18 cellular contexts compared by ENCODE assay signal in genomic region chr18:33744032-33744697, GRCh38.
DNase-seq lines count a peak whose midpoint lies in the region; ATAC-seq and TF ChIP-seq lines count a peak whose summit lies in the region.
"Had no signal": no experiment of that assay in that cellular context is flagged by ENCODE, and none has a peak within 500 bp of the region (broad histone marks: within the 10 kb centered on the region; RNA-seq: fewer than 3 reads in every experiment).

No MANE protein-coding gene starts in this region.

- H3K27ac ChIP-seq in 22Rv1, result no peak overlapping the region
- no peak overlapping the region for H3K27ac ChIP-seq in GM23338 (ENCODE audit: low read depth)
- no peak overlapping the region for H3K27ac ChIP-seq in PC-9
- H3K27ac ChIP-seq: ascending aorta, hepatocyte, skin epidermis had no signal

- H2AFZ ChIP-seq in GM23338 (no peak overlapping the region; the same call in 1 of the 2 replicates), PC-9 (no peak overlapping the region)
- H2AFZ ChIP-seq: hepatocyte had no signal

- H3K4me2 ChIP-seq in GM23338 (no peak overlapping the region), PC-9 (no peak overlapping the region)
- H3K4me2 ChIP-seq: hepatocyte had no signal

- H3K27ac Mint-ChIP-seq in GM23338, result no peak overlapping the region; the same call in 1 of the 2 replicates
- H3K27ac Mint-ChIP-seq: activated CD8-positive, alpha-beta memory T cell treated with anti-CD3 and anti-CD28 coated beads, Interleukin-2, amount 10 ng/mL, durations not matched to agents 7 days and 5 days; stimulated activated memory B cell treated with anti-CD40 and anti-IgM and Interleukin-4, amounts not matched to agents 10 μg/mL and 1 μg/mL and 100 μg/mL, for 72 hours had no signal

- H3K4me1 ChIP-seq in GM23338 (ENCODE audit: insufficient read depth) (peaks cover 11% of the 10 kb centered on the region; the same call in 1 of the 2 replicates), PC-9 (replicated peaks; ENCODE audit: insufficient read depth) (no peaks in the 10 kb centered on the region)
- H3K4me1 ChIP-seq: ascending aorta had no signal

- peaks cover 4% of the 10 kb centered on the region for H3K27me3 Mint-ChIP-seq in GM23338 (ENCODE audit: insufficient read depth, low read depth, poor library complexity)
- H3K27me3 Mint-ChIP-seq: activated CD8-positive, alpha-beta memory T cell treated with anti-CD3 and anti-CD28 coated beads, Interleukin-2, amount 10 ng/mL, durations not matched to agents 7 days and 5 days; stimulated activated memory B cell treated with anti-CD40 and anti-IgM and Interleukin-4, amounts not matched to agents 10 μg/mL and 1 μg/mL and 100 μg/mL, for 72 hours had no signal

- ATAC-seq in GM23338, result peak; percentile 38; the same call in 1 of the 3 replicates
- ATAC-seq in HG02973 (IDR thresholded peaks at IDR 0.05; ENCODE audit: unreplicated experiment), result no peak
- ATAC-seq: activated CD8-positive, alpha-beta memory T cell treated with anti-CD3 and anti-CD28 coated beads, Interleukin-2, amount 10 ng/mL, durations not matched to agents 7 days and 5 days; esophagus mucosa; stimulated activated memory B cell treated with anti-CD40 and anti-IgM and Interleukin-4, amounts not matched to agents 10 μg/mL and 1 μg/mL and 100 μg/mL, for 72 hours had no signal

- H3K79me2 ChIP-seq in GM23338 (replicated peaks; ENCODE audit: insufficient read depth) (no peaks in the 10 kb centered on the region), PC-9 (ENCODE audit: low read depth) (no peaks in the 10 kb centered on the region)
- H3K79me2 ChIP-seq: hepatocyte had no signal

- no peaks in the 10 kb centered on the region for H3K36me3 ChIP-seq in GM23338 (ENCODE audit: insufficient read depth)
- no peaks in the 10 kb centered on the region for H3K36me3 ChIP-seq in PC-9 (ENCODE audit: low read depth)

- H3K9me3 Mint-ChIP-seq in GM23338, result no peaks in the 10 kb centered on the region
- H3K9me3 Mint-ChIP-seq: stimulated activated memory B cell treated with anti-CD40 and anti-IgM and Interleukin-4, amounts not matched to agents 10 μg/mL and 1 μg/mL and 100 μg/mL, for 72 hours had no signal

- peaks cover 4% of the 10 kb centered on the region; the same call in 1 of the 2 replicates for H3K9me2 ChIP-seq in GM23338 (ENCODE audit: insufficient read depth)
- no peaks in the 10 kb centered on the region for H3K9me2 ChIP-seq in PC-9 (ENCODE audit: insufficient read depth)

- no peak overlapping the region for H3K4me3 Mint-ChIP-seq in GM23338
- H3K4me3 Mint-ChIP-seq: activated CD8-positive, alpha-beta memory T cell treated with anti-CD3 and anti-CD28 coated beads, Interleukin-2, amount 10 ng/mL, durations not matched to agents 7 days and 5 days; stimulated activated memory B cell treated with anti-CD40 and anti-IgM and Interleukin-4, amounts not matched to agents 10 μg/mL and 1 μg/mL and 100 μg/mL, for 72 hours had no signal

- peaks cover 23% of the 10 kb centered on the region for H3K4me1 Mint-ChIP-seq in GM23338
- H3K4me1 Mint-ChIP-seq: activated CD8-positive, alpha-beta memory T cell treated with anti-CD3 and anti-CD28 coated beads, Interleukin-2, amount 10 ng/mL, durations not matched to agents 7 days and 5 days; stimulated activated memory B cell treated with anti-CD40 and anti-IgM and Interleukin-4, amounts not matched to agents 10 μg/mL and 1 μg/mL and 100 μg/mL, for 72 hours had no signal

- CTCF ChIA-PET in PC-9 (lab: Charles Lee), result no interaction called here

- H3K36me3 Mint-ChIP-seq in GM23338 (ENCODE audit: low read depth), result no peaks in the 10 kb centered on the region
- H3K36me3 Mint-ChIP-seq: activated CD8-positive, alpha-beta memory T cell treated with anti-CD3 and anti-CD28 coated beads, Interleukin-2, amount 10 ng/mL, durations not matched to agents 7 days and 5 days; stimulated activated memory B cell treated with anti-CD40 and anti-IgM and Interleukin-4, amounts not matched to agents 10 μg/mL and 1 μg/mL and 100 μg/mL, for 72 hours had no signal

- POLR2A ChIA-PET in PC-9 (lab: Charles Lee; ENCODE audit: unreplicated experiment), result no interaction called here

- H3K27me3 ChIP-seq in GM23338 (ENCODE audit: insufficient read depth), result no peaks in the 10 kb centered on the region
- no peaks in the 10 kb centered on the region for H3K27me3 ChIP-seq in PC-9 (ENCODE audit: insufficient read depth, low read depth)
- H3K27me3 ChIP-seq: ascending aorta, hepatocyte had no signal

- DNase-seq in GM23338 (ENCODE audit: low spot score) (peak; percentile 29), RPMI8226 (peak; percentile 65), fibroblast of the aortic adventitia (ENCODE audit: low read depth) (no peak), occipital lobe (lab: John Stamatoyannopoulos, UW) (no peak), PC-9 (no peak), NCI-H1694 treated with DMSO at 0.1 percent for 48 hours (lab: John Stamatoyannopoulos, UW) (no peak)
- DNase-seq: activated CD8-positive, alpha-beta memory T cell treated with anti-CD3 and anti-CD28 coated beads, Interleukin-2, amount 10 ng/mL, durations not matched to agents 7 days and 5 days; activated gamma-delta T cell; dermis blood vessel endothelial cell; kidney glomerular epithelial cell; NCI-H82 had no signal

- H3F3A ChIP-seq in GM23338 (replicated peaks; ENCODE audit: low read depth) (no peaks in the 10 kb centered on the region), PC-9 (ENCODE audit: insufficient read depth, low read depth) (no peaks in the 10 kb centered on the region)

- TF ChIP-seq CTCF in 22Rv1 (IDR thresholded peaks at IDR 0.05), result peak; percentile 26
- peak; percentile 35 to 51 for TF ChIP-seq CTCF in GM23338 (conservative IDR thresholded peaks at IDR 0.05; ENCODE audit: low read depth in 2 of 2)
- peak; percentile 2 for TF ChIP-seq CTCF in fibroblast of the aortic adventitia (IDR thresholded peaks at IDR 0.05; ENCODE audit: insufficient read depth, low read length)
- TF ChIP-seq CTCF in PC-9 (conservative IDR thresholded peaks at IDR 0.05), result no peak

- H3K4me3 ChIP-seq in GM23338 (no peak overlapping the region), fibroblast of the aortic adventitia (ENCODE audit: low read depth, low read length) (no peak overlapping the region), PC-9 (no peak overlapping the region)
- H3K4me3 ChIP-seq: ascending aorta, hepatocyte, skin epidermis had no signal

- H4K20me1 ChIP-seq in GM23338 (replicated peaks; ENCODE audit: insufficient read depth) (no peaks in the 10 kb centered on the region), PC-9 (ENCODE audit: insufficient read depth) (no peaks in the 10 kb centered on the region)

- H3K9me3 ChIP-seq in PC-9 (ENCODE audit: insufficient read depth, low read depth), result no peaks in the 10 kb centered on the region
- H3K9me3 ChIP-seq: ascending aorta had no signal

- BruUV-seq in PC-9 (replicated peaks; lab: Mats Ljungman, UMichigan), result no TSS peak

- intact Hi-C loops in PC-9 (cut with micrococcal nuclease; ENCODE audit: unreplicated experiment), result no loop called here

Comparison
In these comparisons a context has a peak if more than half of its experiments do, and no peak if none do; other contexts are left out.
1. DNase-seq: peak in GM23338 (single experiment) and RPMI8226 (single experiment); none in fibroblast of the aortic adventitia (single experiment), occipital lobe (single experiment), PC-9 (0 of 2) and NCI-H1694 treated with DMSO at 0.1 percent for 48 hours (single experiment).